In the genomic region with DNA sequence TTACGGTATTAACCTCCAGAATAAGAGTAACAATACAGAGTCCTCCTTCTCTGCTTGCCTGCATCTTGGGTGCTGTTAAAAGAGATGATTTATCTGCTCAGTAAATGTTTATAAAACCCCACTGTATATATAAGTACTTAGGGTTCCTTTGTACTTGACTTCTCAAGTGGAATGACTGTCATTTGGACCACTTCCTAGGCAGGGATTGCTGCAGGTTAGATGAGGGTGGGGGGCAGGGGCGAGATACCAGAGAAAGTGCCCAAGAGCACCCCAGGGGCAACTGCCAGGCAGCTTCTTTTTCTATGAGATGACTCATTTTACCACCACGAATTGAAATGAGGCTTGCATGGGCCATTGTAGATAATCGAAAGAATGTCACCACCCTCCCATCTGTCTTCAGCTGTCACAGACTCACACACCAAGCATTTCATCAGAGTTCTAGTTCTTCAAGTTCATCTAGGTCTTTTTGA, we compare ENCODE assay signal across 8 cellular contexts.
A peak's percentile ranks its signal among the peaks of the same experiment; 100 is the strongest.
DNase-seq lines count a peak whose midpoint lies in the region; ATAC-seq and TF ChIP-seq lines count a peak whose summit lies in the region.

No MANE protein-coding gene starts in this region.

- TF ChIP-seq CTCF in left lung (IDR thresholded peaks at IDR 0.05) (no peak), PC-3 (conservative IDR thresholded peaks at IDR 0.05; ENCODE audit: low read depth, low read length) (no peak)

- ATAC-seq in left lung (peak; percentile 46), PC-3 (no peak), HG03135 (IDR thresholded peaks at IDR 0.05; ENCODE audit: unreplicated experiment) (no peak)

- CTCF ChIA-PET in HEK293T (lab: Yijun Ruan, JAX) (interaction anchor here (0.6 kb wide), 1 partner anchor 165 kb away, joined by 4 read pairs; no protein-coding TSS in a partner anchor), PC-3 (lab: Charles Lee) (no interaction called here)

- H3K4me3 ChIP-seq in left lung, result no peak overlapping the region
- H3K4me3 ChIP-seq in PC-3 (ENCODE audit: low read length), result no peak overlapping the region

- H3K79me2 ChIP-seq in PC-3 (ENCODE audit: low read length), result no peaks in the 10 kb centered on the region

- no peak overlapping the region for H3K27ac ChIP-seq in left lung
- H3K27ac ChIP-seq in PC-3 (ENCODE audit: low read length), result no peak overlapping the region

- intact Hi-C loops in left lung (cut with DNase I), result no loop called here
- intact Hi-C loops in PC-3 (cut with micrococcal nuclease), result no loop called here

- BruUV-seq in PC-3 (replicated peaks; lab: Mats Ljungman, UMichigan), result no TSS peak

- no peaks in the 10 kb centered on the region for H3F3A ChIP-seq in PC-3 (ENCODE audit: low read length, unreplicated experiment)

- no peaks in the 10 kb centered on the region for H4K20me1 ChIP-seq in PC-3 (ENCODE audit: low read length)

- no peak overlapping the region for H2AFZ ChIP-seq in PC-3 (ENCODE audit: low read length)

- H3K9me3 ChIP-seq in left lung (peaks cover 0 to 8% of the 10 kb centered on the region in 2 donors), PC-3 (ENCODE audit: low read length) (no peaks in the 10 kb centered on the region)

- H3K27me3 ChIP-seq in left lung (no peaks in the 10 kb centered on the region), PC-3 (ENCODE audit: low read length) (no peaks in the 10 kb centered on the region)

- DNase-seq in DMS53 (lab: John Stamatoyannopoulos, UW) (peak; percentile 46), HEK293T (ENCODE audit: extremely low spot score) (no peak), T1000 (lab: John Stamatoyannopoulos, UW) (peak; percentile 66), left lung (no peak), cerebellar nuclear complex (lab: John Stamatoyannopoulos, UW) (no peak), PC-3 (no peak), CD1c-positive myeloid dendritic cell (ENCODE audit: extremely low spot score) (no peak)

- H3K9ac ChIP-seq in PC-3 (ENCODE audit: low read length), result no peak overlapping the region

- no peaks in the 10 kb centered on the region for H3K9me2 ChIP-seq in PC-3 (replicated peaks; ENCODE audit: low read length)

- POLR2A ChIA-PET in HEK293T (lab: Yijun Ruan, JAX), result no interaction called here
- POLR2A ChIA-PET in PC-3 (lab: Charles Lee; ENCODE audit: unreplicated experiment), result no interaction called here

- H3K36me3 ChIP-seq in left lung (no peaks in the 10 kb centered on the region), PC-3 (ENCODE audit: low read depth, low read length) (no peaks in the 10 kb centered on the region)

- H3K4me1 ChIP-seq in left lung (peaks cover 4 to 9% of the 10 kb centered on the region in 2 donors), PC-3 (ENCODE audit: insufficient read depth, low read length) (no peaks in the 10 kb centered on the region)

- H3K4me2 ChIP-seq in PC-3 (ENCODE audit: low read length), result no peak overlapping the region

TF ChIP-seq in HEK293T, 16 proteins besides CTCF, POLR2A, EP300 and RAD21:
- no peak for TF ChIP-seq LEF1 (IDR thresholded peaks at IDR 0.05; ENCODE audit: borderline replicate concordance)
- TF ChIP-seq, protein P1, sequence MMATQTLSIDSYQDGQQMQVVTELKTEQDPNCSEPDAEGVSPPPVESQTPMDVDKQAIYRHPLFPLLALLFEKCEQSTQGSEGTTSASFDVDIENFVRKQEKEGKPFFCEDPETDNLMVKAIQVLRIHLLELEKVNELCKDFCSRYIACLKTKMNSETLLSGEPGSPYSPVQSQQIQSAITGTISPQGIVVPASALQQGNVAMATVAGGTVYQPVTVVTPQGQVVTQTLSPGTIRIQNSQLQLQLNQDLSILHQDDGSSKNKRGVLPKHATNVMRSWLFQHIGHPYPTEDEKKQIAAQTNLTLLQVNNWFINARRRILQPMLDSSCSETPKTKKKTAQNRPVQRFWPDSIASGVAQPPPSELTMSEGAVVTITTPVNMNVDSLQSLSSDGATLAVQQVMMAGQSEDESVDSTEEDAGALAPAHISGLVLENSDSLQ (IDR thresholded peaks at IDR 0.05), result peak; percentile 86

Comparison
In these comparisons a context has a peak if more than half of its experiments do, and no peak if none do; other contexts are left out.
1. DNase-seq: peak in DMS53 (single experiment) and T1000 (single experiment); none in HEK293T (single experiment), left lung (0 of 2), cerebellar nuclear complex (0 of 2), PC-3 (single experiment) and CD1c-positive myeloid dendritic cell (single experiment).